In the genomic region with DNA sequence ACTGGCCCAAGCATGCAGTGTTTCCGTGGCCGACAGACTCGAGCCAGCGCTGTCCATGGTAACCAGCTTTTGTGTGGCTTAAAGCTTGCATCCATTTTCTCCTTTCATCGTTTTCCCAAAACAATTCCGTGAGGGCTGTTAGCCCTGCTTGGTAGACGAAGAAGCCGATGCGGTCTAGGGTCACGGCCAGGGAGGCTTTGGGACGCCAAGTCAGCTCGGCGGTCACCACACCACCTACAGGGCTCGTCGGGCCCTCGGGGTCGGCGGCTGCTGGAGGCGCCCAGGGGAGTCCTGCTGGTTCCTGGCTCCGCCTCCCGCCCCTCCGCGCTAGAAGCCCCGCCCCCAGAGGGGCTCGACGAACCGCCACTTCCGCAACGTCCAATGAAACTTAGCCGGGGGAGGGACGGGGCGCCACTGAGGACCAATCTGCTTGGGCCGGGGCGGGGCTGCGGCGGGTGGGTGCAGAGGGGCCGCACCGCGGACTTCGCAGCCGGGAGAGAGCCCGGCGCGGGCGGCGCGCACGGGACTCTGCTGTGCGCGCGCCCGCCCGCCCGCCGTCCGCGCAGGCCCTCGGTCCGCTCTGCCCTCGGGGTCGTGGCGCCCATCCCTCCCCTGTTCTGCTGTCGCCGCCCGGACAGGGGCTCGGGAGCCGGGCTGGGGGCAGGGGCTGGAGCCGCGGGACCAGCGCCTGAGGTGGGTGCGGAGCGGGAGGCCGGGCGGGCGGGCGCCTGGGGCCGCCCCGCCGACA, we compare ENCODE assay signal across 1 cellular context.
A peak's percentile ranks its signal among the peaks of the same experiment; 100 is the strongest.
TF ChIP-seq lines count a peak whose summit lies in the region.

A gene with protein sequence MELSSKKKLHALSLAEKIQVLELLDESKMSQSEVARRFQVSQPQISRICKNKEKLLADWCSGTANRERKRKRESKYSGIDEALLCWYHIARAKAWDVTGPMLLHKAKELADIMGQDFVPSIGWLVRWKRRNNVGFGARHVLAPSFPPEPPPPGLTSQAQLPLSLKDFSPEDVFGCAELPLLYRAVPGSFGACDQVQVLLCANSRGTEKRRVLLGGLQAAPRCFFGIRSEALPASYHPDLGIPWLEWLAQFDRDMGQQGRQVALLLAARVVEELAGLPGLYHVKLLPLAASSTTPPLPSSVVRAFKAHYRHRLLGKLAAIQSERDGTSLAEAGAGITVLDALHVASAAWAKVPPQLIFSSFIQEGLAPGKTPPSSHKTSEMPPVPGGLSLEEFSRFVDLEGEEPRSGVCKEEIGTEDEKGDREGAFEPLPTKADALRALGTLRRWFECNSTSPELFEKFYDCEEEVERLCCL (plus strand): TSS at position 487 of the 748 bp plus-strand sequence. CDS start 1,058 bp downstream, outside the sequence.

TF ChIP-seq in GM12878, 131 proteins besides CTCF, POLR2A, EP300 and RAD21 (continued from another document and continues in another):
- TF ChIP-seq POLR2AphosphoS5 (IDR thresholded peaks at IDR 0.05; ENCODE audit: low read length) (peak; percentile 7; the same call in 1 of the 2 replicates), CREM (IDR thresholded peaks at IDR 0.05; ENCODE audit: low read depth) (no peak), IRF4 (IDR thresholded peaks at IDR 0.05; ENCODE audit: low read depth, low read length) (no peak), IKZF1 (conservative IDR thresholded peaks at IDR 0.05) (peak; percentile 71), SPI1 (IDR thresholded peaks at IDR 0.05; ENCODE audit: borderline replicate concordance, insufficient read depth, low read depth, low read length) (0 out of 2 replicates have a peak, but pooled peaks have one; percentile 32), EZH2 (IDR thresholded peaks at IDR 0.05; ENCODE audit: borderline replicate concordance, control insufficient read depth, low read depth, low read length) (no peak), NR2C1 (IDR thresholded peaks at IDR 0.05) (no peak), NR2F1 (conservative IDR thresholded peaks at IDR 0.05) (peak; percentile 67), TBL1XR1 (IDR thresholded peaks at IDR 0.05; ENCODE audit: low read depth, low read length) (no peak), SMC3 (IDR thresholded peaks at IDR 0.05; ENCODE audit: borderline replicate concordance, low read length) (no peak), CHD4 (IDR thresholded peaks at IDR 0.05) (no peak), CBX3 (IDR thresholded peaks at IDR 0.05; ENCODE audit: borderline replicate concordance, low read depth) (no peak), MEF2B (IDR thresholded peaks at IDR 0.05; ENCODE audit: partially characterized antibody, poor library complexity, severe bottlenecking) (no peak), BHLHE40 (IDR thresholded peaks at IDR 0.05; ENCODE audit: borderline replicate concordance in 1 of 2, low read depth in 2 of 2, low read length in 1 of 2) (peak; percentile 72 to 94; a peak in 3 of 4 replicates), ZNF207 (IDR thresholded peaks at IDR 0.05; ENCODE audit: borderline replicate concordance) (no peak), DPF2 (IDR thresholded peaks at IDR 0.05) (peak; percentile 66), KAT2A (conservative IDR thresholded peaks at IDR 0.05; ENCODE audit: control insufficient read depth, low read depth, low read length) (no peak), BACH1 (IDR thresholded peaks at IDR 0.05; ENCODE audit: borderline replicate concordance) (peak; percentile 78; the same call in 1 of the 2 replicates), NFIC (IDR thresholded peaks at IDR 0.05; ENCODE audit: low read depth, low read length) (no peak), SREBF2 (IDR thresholded peaks at IDR 0.05; ENCODE audit: low read length) (no peak), RBBP5 (conservative IDR thresholded peaks at IDR 0.05) (no peak), ZNF622 (IDR thresholded peaks at IDR 0.05) (no peak)
- TF ChIP-seq, protein P1, sequence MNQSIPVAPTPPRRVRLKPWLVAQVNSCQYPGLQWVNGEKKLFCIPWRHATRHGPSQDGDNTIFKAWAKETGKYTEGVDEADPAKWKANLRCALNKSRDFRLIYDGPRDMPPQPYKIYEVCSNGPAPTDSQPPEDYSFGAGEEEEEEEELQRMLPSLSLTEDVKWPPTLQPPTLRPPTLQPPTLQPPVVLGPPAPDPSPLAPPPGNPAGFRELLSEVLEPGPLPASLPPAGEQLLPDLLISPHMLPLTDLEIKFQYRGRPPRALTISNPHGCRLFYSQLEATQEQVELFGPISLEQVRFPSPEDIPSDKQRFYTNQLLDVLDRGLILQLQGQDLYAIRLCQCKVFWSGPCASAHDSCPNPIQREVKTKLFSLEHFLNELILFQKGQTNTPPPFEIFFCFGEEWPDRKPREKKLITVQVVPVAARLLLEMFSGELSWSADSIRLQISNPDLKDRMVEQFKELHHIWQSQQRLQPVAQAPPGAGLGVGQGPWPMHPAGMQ (IDR thresholded peaks at IDR 0.05; ENCODE audit: borderline replicate concordance) = no peak
- TF ChIP-seq, protein P2, sequence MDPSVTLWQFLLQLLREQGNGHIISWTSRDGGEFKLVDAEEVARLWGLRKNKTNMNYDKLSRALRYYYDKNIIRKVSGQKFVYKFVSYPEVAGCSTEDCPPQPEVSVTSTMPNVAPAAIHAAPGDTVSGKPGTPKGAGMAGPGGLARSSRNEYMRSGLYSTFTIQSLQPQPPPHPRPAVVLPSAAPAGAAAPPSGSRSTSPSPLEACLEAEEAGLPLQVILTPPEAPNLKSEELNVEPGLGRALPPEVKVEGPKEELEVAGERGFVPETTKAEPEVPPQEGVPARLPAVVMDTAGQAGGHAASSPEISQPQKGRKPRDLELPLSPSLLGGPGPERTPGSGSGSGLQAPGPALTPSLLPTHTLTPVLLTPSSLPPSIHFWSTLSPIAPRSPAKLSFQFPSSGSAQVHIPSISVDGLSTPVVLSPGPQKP (IDR thresholded peaks at IDR 0.05; ENCODE audit: low read depth, low read length) = no peak
- TF ChIP-seq, protein P3, sequence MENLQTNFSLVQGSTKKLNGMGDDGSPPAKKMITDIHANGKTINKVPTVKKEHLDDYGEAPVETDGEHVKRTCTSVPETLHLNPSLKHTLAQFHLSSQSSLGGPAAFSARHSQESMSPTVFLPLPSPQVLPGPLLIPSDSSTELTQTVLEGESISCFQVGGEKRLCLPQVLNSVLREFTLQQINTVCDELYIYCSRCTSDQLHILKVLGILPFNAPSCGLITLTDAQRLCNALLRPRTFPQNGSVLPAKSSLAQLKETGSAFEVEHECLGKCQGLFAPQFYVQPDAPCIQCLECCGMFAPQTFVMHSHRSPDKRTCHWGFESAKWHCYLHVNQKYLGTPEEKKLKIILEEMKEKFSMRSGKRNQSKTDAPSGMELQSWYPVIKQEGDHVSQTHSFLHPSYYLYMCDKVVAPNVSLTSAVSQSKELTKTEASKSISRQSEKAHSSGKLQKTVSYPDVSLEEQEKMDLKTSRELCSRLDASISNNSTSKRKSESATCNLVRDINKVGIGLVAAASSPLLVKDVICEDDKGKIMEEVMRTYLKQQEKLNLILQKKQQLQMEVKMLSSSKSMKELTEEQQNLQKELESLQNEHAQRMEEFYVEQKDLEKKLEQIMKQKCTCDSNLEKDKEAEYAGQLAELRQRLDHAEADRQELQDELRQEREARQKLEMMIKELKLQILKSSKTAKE (IDR thresholded peaks at IDR 0.05; ENCODE audit: low read depth, poor library complexity, severe bottlenecking) = no peak
- TF ChIP-seq, protein P4, sequence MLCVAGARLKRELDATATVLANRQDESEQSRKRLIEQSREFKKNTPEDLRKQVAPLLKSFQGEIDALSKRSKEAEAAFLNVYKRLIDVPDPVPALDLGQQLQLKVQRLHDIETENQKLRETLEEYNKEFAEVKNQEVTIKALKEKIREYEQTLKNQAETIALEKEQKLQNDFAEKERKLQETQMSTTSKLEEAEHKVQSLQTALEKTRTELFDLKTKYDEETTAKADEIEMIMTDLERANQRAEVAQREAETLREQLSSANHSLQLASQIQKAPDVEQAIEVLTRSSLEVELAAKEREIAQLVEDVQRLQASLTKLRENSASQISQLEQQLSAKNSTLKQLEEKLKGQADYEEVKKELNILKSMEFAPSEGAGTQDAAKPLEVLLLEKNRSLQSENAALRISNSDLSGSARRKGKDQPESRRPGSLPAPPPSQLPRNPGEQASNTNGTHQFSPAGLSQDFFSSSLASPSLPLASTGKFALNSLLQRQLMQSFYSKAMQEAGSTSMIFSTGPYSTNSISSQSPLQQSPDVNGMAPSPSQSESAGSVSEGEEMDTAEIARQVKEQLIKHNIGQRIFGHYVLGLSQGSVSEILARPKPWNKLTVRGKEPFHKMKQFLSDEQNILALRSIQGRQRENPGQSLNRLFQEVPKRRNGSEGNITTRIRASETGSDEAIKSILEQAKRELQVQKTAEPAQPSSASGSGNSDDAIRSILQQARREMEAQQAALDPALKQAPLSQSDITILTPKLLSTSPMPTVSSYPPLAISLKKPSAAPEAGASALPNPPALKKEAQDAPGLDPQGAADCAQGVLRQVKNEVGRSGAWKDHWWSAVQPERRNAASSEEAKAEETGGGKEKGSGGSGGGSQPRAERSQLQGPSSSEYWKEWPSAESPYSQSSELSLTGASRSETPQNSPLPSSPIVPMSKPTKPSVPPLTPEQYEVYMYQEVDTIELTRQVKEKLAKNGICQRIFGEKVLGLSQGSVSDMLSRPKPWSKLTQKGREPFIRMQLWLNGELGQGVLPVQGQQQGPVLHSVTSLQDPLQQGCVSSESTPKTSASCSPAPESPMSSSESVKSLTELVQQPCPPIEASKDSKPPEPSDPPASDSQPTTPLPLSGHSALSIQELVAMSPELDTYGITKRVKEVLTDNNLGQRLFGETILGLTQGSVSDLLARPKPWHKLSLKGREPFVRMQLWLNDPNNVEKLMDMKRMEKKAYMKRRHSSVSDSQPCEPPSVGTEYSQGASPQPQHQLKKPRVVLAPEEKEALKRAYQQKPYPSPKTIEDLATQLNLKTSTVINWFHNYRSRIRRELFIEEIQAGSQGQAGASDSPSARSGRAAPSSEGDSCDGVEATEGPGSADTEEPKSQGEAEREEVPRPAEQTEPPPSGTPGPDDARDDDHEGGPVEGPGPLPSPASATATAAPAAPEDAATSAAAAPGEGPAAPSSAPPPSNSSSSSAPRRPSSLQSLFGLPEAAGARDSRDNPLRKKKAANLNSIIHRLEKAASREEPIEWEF (IDR thresholded peaks at IDR 0.05; ENCODE audit: insufficient replicate concordance, low read depth, low read length) = no peak
- TF ChIP-seq, protein P5, sequence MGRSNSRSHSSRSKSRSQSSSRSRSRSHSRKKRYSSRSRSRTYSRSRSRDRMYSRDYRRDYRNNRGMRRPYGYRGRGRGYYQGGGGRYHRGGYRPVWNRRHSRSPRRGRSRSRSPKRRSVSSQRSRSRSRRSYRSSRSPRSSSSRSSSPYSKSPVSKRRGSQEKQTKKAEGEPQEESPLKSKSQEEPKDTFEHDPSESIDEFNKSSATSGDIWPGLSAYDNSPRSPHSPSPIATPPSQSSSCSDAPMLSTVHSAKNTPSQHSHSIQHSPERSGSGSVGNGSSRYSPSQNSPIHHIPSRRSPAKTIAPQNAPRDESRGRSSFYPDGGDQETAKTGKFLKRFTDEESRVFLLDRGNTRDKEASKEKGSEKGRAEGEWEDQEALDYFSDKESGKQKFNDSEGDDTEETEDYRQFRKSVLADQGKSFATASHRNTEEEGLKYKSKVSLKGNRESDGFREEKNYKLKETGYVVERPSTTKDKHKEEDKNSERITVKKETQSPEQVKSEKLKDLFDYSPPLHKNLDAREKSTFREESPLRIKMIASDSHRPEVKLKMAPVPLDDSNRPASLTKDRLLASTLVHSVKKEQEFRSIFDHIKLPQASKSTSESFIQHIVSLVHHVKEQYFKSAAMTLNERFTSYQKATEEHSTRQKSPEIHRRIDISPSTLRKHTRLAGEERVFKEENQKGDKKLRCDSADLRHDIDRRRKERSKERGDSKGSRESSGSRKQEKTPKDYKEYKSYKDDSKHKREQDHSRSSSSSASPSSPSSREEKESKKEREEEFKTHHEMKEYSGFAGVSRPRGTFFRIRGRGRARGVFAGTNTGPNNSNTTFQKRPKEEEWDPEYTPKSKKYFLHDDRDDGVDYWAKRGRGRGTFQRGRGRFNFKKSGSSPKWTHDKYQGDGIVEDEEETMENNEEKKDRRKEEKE (IDR thresholded peaks at IDR 0.05) = peak; percentile 33; the same call in 1 of the 2 replicates
- TF ChIP-seq, protein P6, sequence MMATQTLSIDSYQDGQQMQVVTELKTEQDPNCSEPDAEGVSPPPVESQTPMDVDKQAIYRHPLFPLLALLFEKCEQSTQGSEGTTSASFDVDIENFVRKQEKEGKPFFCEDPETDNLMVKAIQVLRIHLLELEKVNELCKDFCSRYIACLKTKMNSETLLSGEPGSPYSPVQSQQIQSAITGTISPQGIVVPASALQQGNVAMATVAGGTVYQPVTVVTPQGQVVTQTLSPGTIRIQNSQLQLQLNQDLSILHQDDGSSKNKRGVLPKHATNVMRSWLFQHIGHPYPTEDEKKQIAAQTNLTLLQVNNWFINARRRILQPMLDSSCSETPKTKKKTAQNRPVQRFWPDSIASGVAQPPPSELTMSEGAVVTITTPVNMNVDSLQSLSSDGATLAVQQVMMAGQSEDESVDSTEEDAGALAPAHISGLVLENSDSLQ (IDR thresholded peaks at IDR 0.05) = no peak
- TF ChIP-seq, protein P7, sequence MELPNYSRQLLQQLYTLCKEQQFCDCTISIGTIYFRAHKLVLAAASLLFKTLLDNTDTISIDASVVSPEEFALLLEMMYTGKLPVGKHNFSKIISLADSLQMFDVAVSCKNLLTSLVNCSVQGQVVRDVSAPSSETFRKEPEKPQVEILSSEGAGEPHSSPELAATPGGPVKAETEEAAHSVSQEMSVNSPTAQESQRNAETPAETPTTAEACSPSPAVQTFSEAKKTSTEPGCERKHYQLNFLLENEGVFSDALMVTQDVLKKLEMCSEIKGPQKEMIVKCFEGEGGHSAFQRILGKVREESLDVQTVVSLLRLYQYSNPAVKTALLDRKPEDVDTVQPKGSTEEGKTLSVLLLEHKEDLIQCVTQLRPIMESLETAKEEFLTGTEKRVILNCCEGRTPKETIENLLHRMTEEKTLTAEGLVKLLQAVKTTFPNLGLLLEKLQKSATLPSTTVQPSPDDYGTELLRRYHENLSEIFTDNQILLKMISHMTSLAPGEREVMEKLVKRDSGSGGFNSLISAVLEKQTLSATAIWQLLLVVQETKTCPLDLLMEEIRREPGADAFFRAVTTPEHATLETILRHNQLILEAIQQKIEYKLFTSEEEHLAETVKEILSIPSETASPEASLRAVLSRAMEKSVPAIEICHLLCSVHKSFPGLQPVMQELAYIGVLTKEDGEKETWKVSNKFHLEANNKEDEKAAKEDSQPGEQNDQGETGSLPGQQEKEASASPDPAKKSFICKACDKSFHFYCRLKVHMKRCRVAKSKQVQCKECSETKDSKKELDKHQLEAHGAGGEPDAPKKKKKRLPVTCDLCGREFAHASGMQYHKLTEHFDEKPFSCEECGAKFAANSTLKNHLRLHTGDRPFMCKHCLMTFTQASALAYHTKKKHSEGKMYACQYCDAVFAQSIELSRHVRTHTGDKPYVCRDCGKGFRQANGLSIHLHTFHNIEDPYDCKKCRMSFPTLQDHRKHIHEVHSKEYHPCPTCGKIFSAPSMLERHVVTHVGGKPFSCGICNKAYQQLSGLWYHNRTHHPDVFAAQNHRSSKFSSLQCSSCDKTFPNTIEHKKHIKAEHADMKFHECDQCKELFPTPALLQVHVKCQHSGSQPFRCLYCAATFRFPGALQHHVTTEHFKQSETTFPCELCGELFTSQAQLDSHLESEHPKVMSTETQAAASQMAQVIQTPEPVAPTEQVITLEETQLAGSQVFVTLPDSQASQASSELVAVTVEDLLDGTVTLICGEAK (IDR thresholded peaks at IDR 0.05; ENCODE audit: borderline replicate concordance) = no peak
- TF ChIP-seq, protein P8, sequence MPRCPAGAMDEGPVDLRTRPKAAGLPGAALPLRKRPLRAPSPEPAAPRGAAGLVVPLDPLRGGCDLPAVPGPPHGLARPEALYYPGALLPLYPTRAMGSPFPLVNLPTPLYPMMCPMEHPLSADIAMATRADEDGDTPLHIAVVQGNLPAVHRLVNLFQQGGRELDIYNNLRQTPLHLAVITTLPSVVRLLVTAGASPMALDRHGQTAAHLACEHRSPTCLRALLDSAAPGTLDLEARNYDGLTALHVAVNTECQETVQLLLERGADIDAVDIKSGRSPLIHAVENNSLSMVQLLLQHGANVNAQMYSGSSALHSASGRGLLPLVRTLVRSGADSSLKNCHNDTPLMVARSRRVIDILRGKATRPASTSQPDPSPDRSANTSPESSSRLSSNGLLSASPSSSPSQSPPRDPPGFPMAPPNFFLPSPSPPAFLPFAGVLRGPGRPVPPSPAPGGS (IDR thresholded peaks at IDR 0.05; ENCODE audit: borderline replicate concordance, insufficient read depth, low read depth, low read length, poor library complexity, severe bottlenecking) = peak; percentile 6
